ENCODE assay signal across 1 cellular context in genomic region chr16:83952940-83953795, GRCh38.
TF ChIP-seq lines count a peak whose summit lies in the region.

OSGIN1 (plus strand) TSS chr16:83953240; CDS start chr16:83957672, 4,432 bp downstream.

TF ChIP-seq in K562, 482 proteins besides CTCF, POLR2A, EP300 and RAD21 (continued from another document and continues in another):
- TF ChIP-seq MAFG (tag; conservative IDR thresholded peaks at IDR 0.05) (peak; percentile 91), TRIM28 (IDR thresholded peaks at IDR 0.05) (no peak), E2F1 (CRISPR knock-in tag; IDR thresholded peaks at IDR 0.05) (0 out of 2 replicates have a peak, but pooled peaks have one; percentile 26), NBN (IDR thresholded peaks at IDR 0.05; ENCODE audit: low read depth) (no peak), NFIC (IDR thresholded peaks at IDR 0.05) (peak; percentile 99), ZNF507 (tag; conservative IDR thresholded peaks at IDR 0.05) (no peak), FOXK1 (CRISPR knock-in tag; IDR thresholded peaks at IDR 0.05; ENCODE audit: borderline replicate concordance) (0 out of 2 replicates have a peak, but pooled peaks have one; percentile 37), RREB1 (CRISPR knock-in tag; IDR thresholded peaks at IDR 0.05) (no peak), MYNN (IDR thresholded peaks at IDR 0.05) (no peak; the same call in 1 of the 2 replicates), MYNN (CRISPR knock-in tag; IDR thresholded peaks at IDR 0.05) (no peak), SFPQ (IDR thresholded peaks at IDR 0.05; ENCODE audit: low read depth, low read length) (no peak), HIVEP1 (CRISPR knock-in tag; IDR thresholded peaks at IDR 0.05) (no peak), RFX7 (CRISPR knock-in tag; IDR thresholded peaks at IDR 0.05) (no peak), NFRKB (IDR thresholded peaks at IDR 0.05; ENCODE audit: low read depth) (peak; percentile 4; the same call in 1 of the 2 replicates), HDAC6 (IDR thresholded peaks at IDR 0.05; ENCODE audit: low read depth, low read length) (no peak), RERE (CRISPR knock-in tag; IDR thresholded peaks at IDR 0.05; ENCODE audit: borderline replicate concordance) (no peak), SRF (CRISPR knock-in tag; IDR thresholded peaks at IDR 0.05) (peak in 1 of 2 experiments; percentile 53; a peak in 2 of 4 replicates), ARID3A (IDR thresholded peaks at IDR 0.05; ENCODE audit: borderline replicate concordance, low read depth, low read length) (no peak), DEAF1 (CRISPR knock-in tag; IDR thresholded peaks at IDR 0.05) (no peak), PREB (CRISPR knock-in tag; IDR thresholded peaks at IDR 0.05) (no peak), RAD51 (IDR thresholded peaks at IDR 0.05; ENCODE audit: borderline replicate concordance, low read depth) (peak; percentile 40; the same call in 1 of the 2 replicates), NCOA6 (IDR thresholded peaks at IDR 0.05) (no peak), PML (IDR thresholded peaks at IDR 0.05; ENCODE audit: low read length) (no peak), NCOA1 (IDR thresholded peaks at IDR 0.05; ENCODE audit: low read depth) (peak; percentile 38; the same call in 1 of the 2 replicates), ZNF589 (CRISPR knock-in tag; IDR thresholded peaks at IDR 0.05; ENCODE audit: low read depth) (no peak), MCM7 (IDR thresholded peaks at IDR 0.05) (no peak), MTF1 (CRISPR knock-in tag; IDR thresholded peaks at IDR 0.05; ENCODE audit: borderline replicate concordance) (no peak), ZNF644 (tag; IDR thresholded peaks at IDR 0.05; ENCODE audit: low read depth) (no peak), ZNF707 (CRISPR knock-in tag; conservative IDR thresholded peaks at IDR 0.05) (no peak), CBFB (CRISPR knock-in tag; IDR thresholded peaks at IDR 0.05) (no peak), ZFP30 (CRISPR knock-in tag; IDR thresholded peaks at IDR 0.05; ENCODE audit: borderline replicate concordance) (no peak), ZBTB49 (CRISPR knock-in tag; IDR thresholded peaks at IDR 0.05; ENCODE audit: borderline replicate concordance) (no peak)
